In the genomic region with DNA sequence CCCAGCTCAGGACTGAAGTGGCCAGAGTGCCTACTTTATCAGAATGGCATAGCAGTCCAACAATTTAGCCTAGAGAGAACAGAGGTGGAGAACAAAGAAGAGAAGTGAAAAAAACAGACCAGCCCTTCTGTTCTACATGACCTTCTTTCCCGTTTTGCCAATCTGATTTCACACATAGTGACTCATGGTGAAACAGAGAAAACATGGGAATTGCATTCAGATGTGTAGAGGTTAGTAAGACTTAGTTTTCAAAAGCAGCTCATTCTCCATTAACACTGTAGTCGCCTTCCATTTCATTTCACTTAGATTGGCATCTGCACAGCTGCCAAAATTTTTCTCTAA, we compare ENCODE assay signal across 8 cellular contexts. TPM values are rescaled to one million over a fixed set of nuclear protein-coding genes. Genes with fewer than 3 reads are reported as not detected.
A peak's percentile ranks its signal among the peaks of the same experiment; 100 is the strongest.
DNase-seq lines count a peak whose midpoint lies in the region; ATAC-seq and TF ChIP-seq lines count a peak whose summit lies in the region.

No MANE protein-coding gene starts in this region.

- H3K4me2 ChIP-seq in HCT116 (ENCODE audit: low read length): peak overlapping the region; percentile 85

- no peaks in the 10 kb centered on the region for H3K9me3 Mint-ChIP-seq in activated CD4-positive, alpha-beta memory T cell treated with anti-CD3 and anti-CD28 coated beads, Interleukin-2, amount 10 ng/mL, durations not matched to agents 7 days and 5 days

- BruUV-seq in HCT116 (replicated peaks; lab: Mats Ljungman, UMichigan): no TSS peak

- no peak overlapping the region for H3K27ac ChIP-seq in HCT116 (ENCODE audit: low read depth, low read length)

- H2AFZ ChIP-seq in HCT116 (ENCODE audit: low read depth, low read length, poor library complexity, severe bottlenecking): peak overlapping the region; percentile 62

- no peaks in the 10 kb centered on the region for H3K27me3 ChIP-seq in BJ (ENCODE audit: control insufficient read depth, insufficient read depth, low read length)
- no peaks in the 10 kb centered on the region for H3K27me3 ChIP-seq in HCT116 (ENCODE audit: insufficient read depth, low read length)

- RAD21 ChIA-PET in HCT116 (lab: Charles Lee; ENCODE audit: low non-redundant PET in 1 of 2, low total read pairs in 2 of 2, uncharacterized antibody in 2 of 2, unreplicated experiment in 2 of 2): no interaction called here

- no peaks in the 10 kb centered on the region for H3K27me3 Mint-ChIP-seq in activated CD4-positive, alpha-beta memory T cell treated with anti-CD3 and anti-CD28 coated beads, Interleukin-2, amount 10 ng/mL, durations not matched to agents 7 days and 5 days

- no peak for TF ChIP-seq CTCF in BJ (IDR thresholded peaks at IDR 0.05; ENCODE audit: insufficient read depth, low read depth, low read length)
- no peak for TF ChIP-seq CTCF in HCT116 (IDR thresholded peaks at IDR 0.05 in 2 of 3, conservative IDR thresholded peaks at IDR 0.05 in 1 of 3; ENCODE audit: borderline replicate concordance in 1 of 3, insufficient read depth in 1 of 3, low read depth in 2 of 3, low read length in 2 of 3)
- no peak for TF ChIP-seq CTCF in GM13976 (IDR thresholded peaks at IDR 0.05; ENCODE audit: borderline replicate concordance, control extremely low read depth, extremely low read depth, insufficient read depth, missing control alignments)

- peaks cover 40% of the 10 kb centered on the region for H3K79me2 ChIP-seq in HCT116 (ENCODE audit: insufficient read depth, low read length)

- DNase-seq in BJ (ENCODE audit: low read depth) (no peak), HCT116 (ENCODE audit: low read depth, low spot score) (no peak), globus pallidus (ENCODE audit: low spot score) (peak; percentile 68), pulmonary artery endothelial cell (ENCODE audit: low read depth, low spot score) (peak; percentile 64), GM13976 (ENCODE audit: low spot score) (no peak)
- no peak for DNase-seq in activated CD4-positive, alpha-beta memory T cell treated with anti-CD3 and anti-CD28 coated beads, Interleukin-2, amount 10 ng/mL, durations not matched to agents 7 days and 5 days
- DNase-seq in activated CD8-positive, alpha-beta memory T cell treated with anti-CD3 and anti-CD28 coated beads, Interleukin-2, amount 50 U/mL, for 48 hours: no peak

- H3K4me1 Mint-ChIP-seq in activated CD4-positive, alpha-beta memory T cell treated with anti-CD3 and anti-CD28 coated beads, Interleukin-2, amount 10 ng/mL, durations not matched to agents 7 days and 5 days: peaks cover 60% of the 10 kb centered on the region

- H4K20me1 ChIP-seq in HCT116 (ENCODE audit: insufficient read depth): no peaks in the 10 kb centered on the region

- H3K9me2 ChIP-seq in HCT116 (ENCODE audit: insufficient read depth): no peaks in the 10 kb centered on the region

- TF ChIP-seq RAD21 in HCT116 (IDR thresholded peaks at IDR 0.05; ENCODE audit: low read depth): no peak

- H3K36me3 Mint-ChIP-seq in activated CD4-positive, alpha-beta memory T cell treated with anti-CD3 and anti-CD28 coated beads, Interleukin-2, amount 10 ng/mL, durations not matched to agents 7 days and 5 days (ENCODE audit: low read depth): peaks cover 36% of the 10 kb centered on the region

- peak overlapping the region; percentile 91 for H3K4me3 Mint-ChIP-seq in activated CD4-positive, alpha-beta memory T cell treated with anti-CD3 and anti-CD28 coated beads, Interleukin-2, amount 10 ng/mL, durations not matched to agents 7 days and 5 days

- no peak for ATAC-seq in HCT116
- ATAC-seq in GM18498 (IDR thresholded peaks at IDR 0.05; ENCODE audit: unreplicated experiment): no peak

- CTCF ChIA-PET in BJ (lab: Yijun Ruan, JAX) (interaction anchor here (0.8 to 3.0 kb wide), 2 partner anchors 9 to 36 kb away, joined by 3 to 19 read pairs; partner anchors contain the start of gene LMOD3), HCT116 (lab: Charles Lee) (no interaction called here)
- CTCF ChIA-PET in activated CD4-positive, alpha-beta memory T cell treated with anti-CD3 and anti-CD28 coated beads, Interleukin-2, amount 10 ng/mL, durations not matched to agents 7 days and 5 days (lab: Charles Lee): interaction anchor here (0.7 to 3.4 kb wide), 8 partner anchors 10 to 222 kb away, joined by 3 to 17 read pairs (median 4); partner anchors contain the start of genes EOGT and TMF1

- no peak for TF ChIP-seq POLR2A in HCT116 (IDR thresholded peaks at IDR 0.05; ENCODE audit: borderline replicate concordance, extremely low read depth, insufficient read depth, insufficient read length)

- peak overlapping the region; percentile 98 for H3K27ac Mint-ChIP-seq in activated CD4-positive, alpha-beta memory T cell treated with anti-CD3 and anti-CD28 coated beads, Interleukin-2, amount 10 ng/mL, durations not matched to agents 7 days and 5 days

- in situ Hi-C loops in GM13976 (cut with MboI; ENCODE audit: low sequenced_read_pairs, unreplicated experiment): no loop called here

- POLR2A ChIA-PET in BJ (lab: Charles Lee) (no interaction called here), HCT116 (lab: Charles Lee) (interaction anchor here (1.8 kb wide), 1 partner anchor 32 kb away, joined by 5 read pairs; no protein-coding TSS in a partner anchor)
- POLR2A ChIA-PET in activated CD4-positive, alpha-beta memory T cell treated with anti-CD3 and anti-CD28 coated beads, Interleukin-2, amount 10 ng/mL, durations not matched to agents 7 days and 5 days (lab: Charles Lee): interaction anchor here (1.0 to 18.0 kb wide), 14 partner anchors 8 to 1429 kb away, joined by 3 to 305 read pairs (median 8); partner anchors contain the start of genes EOGT and TMF1

- no peaks in the 10 kb centered on the region for H3K9me3 ChIP-seq in HCT116 (ENCODE audit: control insufficient read depth in 1 of 2, insufficient read depth in 1 of 2, low read depth in 1 of 2, low read length in 2 of 2)

- H3K4me1 ChIP-seq in HCT116 (ENCODE audit: control insufficient read depth in 1 of 2, insufficient read depth in 2 of 2, low read length in 2 of 2): peaks cover 35 to 76% of the 10 kb centered on the region in 2 experiments

- H3K36me3 ChIP-seq in BJ (ENCODE audit: control insufficient read depth, insufficient read depth, low read length) (no peaks in the 10 kb centered on the region), HCT116 (ENCODE audit: control insufficient read depth in 1 of 2, insufficient read depth in 2 of 2, low read length in 2 of 2) (no peaks in the 10 kb centered on the region)

- intact Hi-C loops in HCT116 (cut with micrococcal nuclease): no loop called here

- H3K9ac ChIP-seq in HCT116 (ENCODE audit: low read length): peak overlapping the region; percentile 77

- H3K4me3 ChIP-seq in BJ (ENCODE audit: low read depth, low read length) (peak overlapping the region; percentile 83), HCT116 (replicated peaks in 1 of 2; ENCODE audit: low read depth in 1 of 2, low read length in 2 of 2) (peak overlapping the region; percentile 80 to 84)

TF ChIP-seq in HCT116, 20 proteins besides CTCF, POLR2A, EP300 and RAD21:
- TF ChIP-seq CEBPB (IDR thresholded peaks at IDR 0.05; ENCODE audit: low read depth): no peak

RNA-seq across cellular contexts. Expression of gene ARL6IP5, which starts 0.4 kb away (rescaled TPM):
- polyA plus RNA-seq in BJ (2011; rRNA removed): 129 TPM in 2 replicates
- 36.7 and 80.6 TPM in 2 replicates for polyA minus RNA-seq in BJ (2011; rRNA and poly(A)+ RNA removed)
- 30.0 TPM for total RNA-seq in HCT116 (2021; ENCODE audit: unreplicated experiment)
- polyA plus RNA-seq in HCT116 (2012): 27.6 and 31.4 TPM in 2 replicates
- total RNA-seq in activated CD4-positive, alpha-beta memory T cell treated with anti-CD3 and anti-CD28 coated beads, Interleukin-2, amount 10 ng/mL, durations not matched to agents 7 days and 5 days: 100 to 1,000 TPM; 179 to 182 TPM
- total RNA-seq in pulmonary artery endothelial cell: 121 and 142 TPM in 2 replicates

RNA-seq across cellular contexts. Expression of gene UBA3, which starts 4.1 kb away (rescaled TPM):
- polyA plus RNA-seq in BJ (2011; rRNA removed): 36.6 and 71.8 TPM in 2 replicates
- polyA minus RNA-seq in BJ (2011; rRNA and poly(A)+ RNA removed): 16.0 and 20.5 TPM in 2 replicates
- total RNA-seq in HCT116 (2021; ENCODE audit: unreplicated experiment): 45.6 TPM
- polyA plus RNA-seq in HCT116 (2012): 18.8 and 23.5 TPM in 2 replicates
- 10 to 100 TPM; 93.1 to 96.9 TPM for total RNA-seq in activated CD4-positive, alpha-beta memory T cell treated with anti-CD3 and anti-CD28 coated beads, Interleukin-2, amount 10 ng/mL, durations not matched to agents 7 days and 5 days
- total RNA-seq in pulmonary artery endothelial cell: 79.4 and 83.5 TPM in 2 replicates

RNA-seq across cellular contexts. Expression of gene TMF1, which starts 32.2 kb away (rescaled TPM):
- 7.7 and 14.3 TPM in 2 replicates for polyA plus RNA-seq in BJ (2011; rRNA removed)
- polyA minus RNA-seq in BJ (2011; rRNA and poly(A)+ RNA removed): 9.7 and 10.0 TPM in 2 replicates
- total RNA-seq in HCT116 (2021; ENCODE audit: unreplicated experiment) (27.3 TPM), pulmonary artery endothelial cell (32.2 and 36.5 TPM in 2 replicates)
- polyA plus RNA-seq in HCT116 (2012): 16.6 and 29.0 TPM in 2 replicates
- total RNA-seq in activated CD4-positive, alpha-beta memory T cell treated with anti-CD3 and anti-CD28 coated beads, Interleukin-2, amount 10 ng/mL, durations not matched to agents 7 days and 5 days: 10 to 100 TPM; 57.4 to 58.0 TPM

RNA-seq across cellular contexts. Expression of gene LMOD3, which starts 38.1 kb away (rescaled TPM):
- polyA plus RNA-seq in BJ (2011; rRNA removed): not detected in 2 replicates
- polyA minus RNA-seq in BJ (2011; rRNA and poly(A)+ RNA removed): not detected in 2 replicates
- total RNA-seq in HCT116 (2021; ENCODE audit: unreplicated experiment) (not detected), pulmonary artery endothelial cell (not detected in 2 replicates)
- polyA plus RNA-seq in HCT116 (2012): not detected in 2 replicates
- total RNA-seq in activated CD4-positive, alpha-beta memory T cell treated with anti-CD3 and anti-CD28 coated beads, Interleukin-2, amount 10 ng/mL, durations not matched to agents 7 days and 5 days: not detected

Comparison
In these comparisons a context has a peak if more than half of its experiments do, and no peak if none do; other contexts are left out.
1. DNase-seq: peak in globus pallidus (single experiment) and pulmonary artery endothelial cell (single experiment); none in BJ (single experiment), HCT116 (single experiment), activated CD4-positive, alpha-beta memory T cell treated with anti-CD3 and anti-CD28 coated beads, Interleukin-2, amount 10 ng/mL, durations not matched to agents 7 days and 5 days (single experiment), GM13976 (single experiment) and activated CD8-positive, alpha-beta memory T cell treated with anti-CD3 and anti-CD28 coated beads, Interleukin-2, amount 50 U/mL, for 48 hours (single experiment).